ENCODE assay signal across 8 cellular contexts in the genomic region with DNA sequence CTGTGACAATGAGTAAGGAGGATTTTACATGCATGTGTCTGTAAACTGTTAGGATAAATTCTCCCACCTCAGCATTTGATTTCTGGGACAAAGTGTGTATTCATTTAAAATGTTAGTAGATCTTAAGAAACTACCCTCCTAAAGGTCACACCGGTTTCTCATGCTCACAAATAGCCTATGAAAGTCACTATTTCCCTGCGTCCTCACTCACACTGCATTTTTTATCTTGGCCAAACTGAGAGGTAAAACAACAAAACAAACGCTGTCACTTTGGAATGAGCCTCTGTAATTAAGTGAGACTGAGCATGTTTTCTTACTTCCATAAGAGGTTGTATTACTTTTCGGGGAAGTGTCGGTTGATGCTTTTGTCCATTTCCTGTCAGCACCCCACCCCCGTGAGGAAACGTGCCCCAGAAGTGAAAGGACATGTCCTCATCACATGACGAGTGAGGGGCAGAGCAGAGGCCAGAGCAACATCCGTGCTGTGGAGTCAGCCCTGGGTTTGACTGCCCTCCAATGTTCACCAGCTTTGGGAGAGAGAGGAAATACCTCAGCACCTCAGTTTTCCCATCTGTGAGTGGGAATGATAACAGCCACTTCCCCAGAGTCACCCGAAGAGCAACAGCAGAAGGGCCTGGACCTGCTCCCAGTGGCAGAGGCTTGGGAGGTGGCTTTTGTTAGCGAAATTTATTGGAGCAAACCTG. TPM values are rescaled to one million over a fixed set of nuclear protein-coding genes. Genes with fewer than 3 reads are reported as not detected.
DNase-seq lines count a peak whose midpoint lies in the region; ATAC-seq and TF ChIP-seq lines count a peak whose summit lies in the region.

No MANE protein-coding gene starts in this region.

- peak overlapping the region in 13 of 59 donors; percentile 8 to 92 (median 85) for H3K27ac ChIP-seq in dorsolateral prefrontal cortex

- intact Hi-C loops in posterior vena cava (cut with DNase I) (loop anchor here in 1 of 2 donors (10.0 kb wide), 1 partner anchor 406 kb away; no protein-coding TSS in a partner anchor), dorsolateral prefrontal cortex (cut with DNase I) (no loop called here)

- H3K27me3 ChIP-seq in dorsolateral prefrontal cortex: peaks cover 0 to 13% (median 0%) of the 10 kb centered on the region in 45 donors

- DNase-seq in AG10803 (ENCODE audit: low read depth) (peak; percentile 87), fibroblast of gingiva (ENCODE audit: low read depth) (peak; percentile 80), posterior vena cava (ENCODE audit: low spot score) (peak; percentile 92), dorsolateral prefrontal cortex (no peak), D341Med (ENCODE audit: low spot score) (no peak)
- peak; percentile 13 for DNase-seq in activated CD4-positive, alpha-beta T cell treated with anti-CD3 and anti-CD28 coated beads, Interleukin-2, amount 50 U/mL, for 1 hour

- TF ChIP-seq CTCF in AG10803 (conservative IDR thresholded peaks at IDR 0.05; ENCODE audit: low read length) (no peak), dorsolateral prefrontal cortex (IDR thresholded peaks at IDR 0.05 in 54 of 56, conservative IDR thresholded peaks at IDR 0.05 in 2 of 56; ENCODE audit: low read depth in 1 of 56, partially characterized antibody in 56 of 56) (no peak)

- H3K4me3 ChIP-seq in AG10803 (ENCODE audit: low read length): peak overlapping the region; percentile 0; the same call in 1 of the 2 replicates
- H3K4me3 ChIP-seq in dorsolateral prefrontal cortex: no peak overlapping the region

- ATAC-seq in GM19328 (IDR thresholded peaks at IDR 0.05; ENCODE audit: unreplicated experiment) (peak; percentile 36), HG03354 (IDR thresholded peaks at IDR 0.05; ENCODE audit: poor library complexity, severe bottlenecking, unreplicated experiment) (peak; percentile 38)

RNA-seq across cellular contexts. Expression of a gene that starts 3.1 kb away (rescaled TPM):
- total RNA-seq in posterior vena cava (100 to 1,000 TPM; 107 to 115 TPM), dorsolateral prefrontal cortex (10 to 100 TPM in 36 of 120 experiments, 1 to 10 TPM in 84; 2.7 to 22.3 (median 8.4) TPM)

Comparison
In these comparisons a context has a peak if more than half of its experiments do, and no peak if none do; other contexts are left out.
1. DNase-seq: peak in AG10803 (single experiment), activated CD4-positive, alpha-beta T cell treated with anti-CD3 and anti-CD28 coated beads, Interleukin-2, amount 50 U/mL, for 1 hour (single experiment), fibroblast of gingiva (single experiment) and posterior vena cava (single experiment); none in dorsolateral prefrontal cortex (0 of 10) and D341Med (single experiment).
2. RNA of a gene that starts 3.1 kb away (total RNA-seq): 107 to 115 TPM in posterior vena cava; 2.7 to 22.3 TPM in dorsolateral prefrontal cortex; every median in the first group is over 4 times any median in the second.